Comparison of ENCODE assay signal across 1 cellular context in genomic region chr19:10543420-10544241, GRCh38.
TF ChIP-seq lines count a peak whose summit lies in the region.

Gene ATG4D, plus strand, starts transcription at chr19:10543904. Its CDS starts 187 bp downstream, at chr19:10544091.

TF ChIP-seq in GM12878, 131 proteins besides CTCF, POLR2A, EP300 and RAD21 (continued from another document and continues in another):
- no peak for TF ChIP-seq ZNF592 (IDR thresholded peaks at IDR 0.05)
- 0 out of 2 replicates have a peak, but pooled peaks have one; percentile 62 for TF ChIP-seq STAT1 (conservative IDR thresholded peaks at IDR 0.05)
- no peak for TF ChIP-seq CBX5 (IDR thresholded peaks at IDR 0.05; ENCODE audit: low read depth)
- TF ChIP-seq RELA (IDR thresholded peaks at IDR 0.05; ENCODE audit: borderline replicate concordance, partially characterized antibody) = no peak
- TF ChIP-seq DPF2 (IDR thresholded peaks at IDR 0.05) = peak; percentile 66
- no peak for TF ChIP-seq ELK1 (IDR thresholded peaks at IDR 0.05; ENCODE audit: low read depth, low read length)
- no peak for TF ChIP-seq E4F1 (IDR thresholded peaks at IDR 0.05; ENCODE audit: borderline replicate concordance, partially characterized antibody)
- no peak for TF ChIP-seq CHD4 (IDR thresholded peaks at IDR 0.05)
- TF ChIP-seq PML (IDR thresholded peaks at IDR 0.05; ENCODE audit: low read length) = no peak
- TF ChIP-seq ETV6 (conservative IDR thresholded peaks at IDR 0.05 in 1 of 2, IDR thresholded peaks at IDR 0.05 in 1 of 2; ENCODE audit: borderline replicate concordance in 1 of 2, low read depth in 1 of 2) = no peak
- no peak for TF ChIP-seq FOXM1 (IDR thresholded peaks at IDR 0.05; ENCODE audit: low read depth, low read length)
- no peak for TF ChIP-seq MAX (IDR thresholded peaks at IDR 0.05; ENCODE audit: low read depth, low read length)
- TF ChIP-seq PRDM15 (CRISPR knock-in tag; IDR thresholded peaks at IDR 0.05) = no peak
- TF ChIP-seq ASH2L (IDR thresholded peaks at IDR 0.05; ENCODE audit: borderline replicate concordance, low read depth) = no peak
- 0 out of 3 replicates have a peak, but pooled peaks of 1 of the 2 experiments have one; percentile 11 for TF ChIP-seq EGR1 (IDR thresholded peaks at IDR 0.05; ENCODE audit: borderline replicate concordance in 1 of 2, low read depth in 2 of 2, low read length in 2 of 2)
- no peak for TF ChIP-seq ATF2 (IDR thresholded peaks at IDR 0.05; ENCODE audit: low read length)
- TF ChIP-seq ZBTB4 (CRISPR knock-in tag; IDR thresholded peaks at IDR 0.05) = no peak
- TF ChIP-seq STAT3 (IDR thresholded peaks at IDR 0.05; ENCODE audit: low read depth, low read length) = no peak
- 0 out of 2 replicates have a peak, but pooled peaks have one; percentile 53 for TF ChIP-seq TCF3 (IDR thresholded peaks at IDR 0.05; ENCODE audit: borderline replicate concordance, insufficient read depth, low read depth, low read length)
- TF ChIP-seq RCOR1 (conservative IDR thresholded peaks at IDR 0.05; ENCODE audit: low read depth, low read length) = no peak
- TF ChIP-seq YBX1 (IDR thresholded peaks at IDR 0.05) = no peak
- no peak for TF ChIP-seq ZBTB40 (IDR thresholded peaks at IDR 0.05; ENCODE audit: borderline replicate concordance)
- TF ChIP-seq BCL3 (IDR thresholded peaks at IDR 0.05; ENCODE audit: borderline replicate concordance, insufficient read depth, low read depth, low read length, poor library complexity, severe bottlenecking) = no peak
- 0 out of 2 replicates have a peak, but pooled peaks have one; percentile 52 for TF ChIP-seq TCF12 (IDR thresholded peaks at IDR 0.05; ENCODE audit: low read depth, low read length)
- TF ChIP-seq JUND (IDR thresholded peaks at IDR 0.05; ENCODE audit: low read depth, low read length) = no peak
- TF ChIP-seq ZSCAN29 (IDR thresholded peaks at IDR 0.05) = peak; percentile 58; the same call in 1 of the 2 replicates
- TF ChIP-seq HDAC6 (IDR thresholded peaks at IDR 0.05; ENCODE audit: unreplicated experiment) = no peak
- no peak for TF ChIP-seq USF1 (IDR thresholded peaks at IDR 0.05; ENCODE audit: borderline replicate concordance, extremely low read length, insufficient read depth, low read depth, low read length)
